24 cellular contexts compared by ENCODE assay signal in genomic region chr9:97956365-97956764, GRCh38. TPM values are rescaled to one million over a fixed set of nuclear protein-coding genes. Genes with fewer than 3 reads are reported as not detected.
DNase-seq lines count a peak whose midpoint lies in the region; ATAC-seq, FAIRE-seq and TF ChIP-seq lines count a peak whose summit lies in the region.
"Had no signal": no experiment of that assay in that cellular context is flagged by ENCODE, and none has a peak within 500 bp of the region (broad histone marks: within the 10 kb centered on the region; RNA-seq: fewer than 3 reads in every experiment).

No MANE protein-coding gene starts in this region.

- CTCF ChIA-PET in A673 (lab: Charles Lee) (interaction anchor here (0.5 kb wide), 1 partner anchor 75 kb away, joined by 3 read pairs; no protein-coding TSS in a partner anchor), K562 (lab: Yijun Ruan, JAX; ENCODE audit: low intra/inter-chr PET ratio) (no interaction called here)

- POLR2A ChIA-PET in A673 (lab: Charles Lee; ENCODE audit: low non-redundant PET), result interaction anchor here (0.7 kb wide), 1 partner anchor 73 kb away, joined by 4 read pairs; no protein-coding TSS in a partner anchor
- POLR2A ChIA-PET in K562 (lab: Yijun Ruan, JAX), result interaction anchor here (0.8 to 0.9 kb wide), 2 partner anchors 27 to 37 kb away, joined by 3 to 5 read pairs; partner anchors contain the start of gene ANP32B

- DNase-seq in A673 (ENCODE audit: low spot score), result peak; percentile 29
- peak in 1 of 4 experiments; percentile 24 for DNase-seq in K562 (ENCODE audit: extremely low read depth in 1 of 4, low spot score in 3 of 4)
- no peak for DNase-seq in spleen
- DNase-seq: Caco-2; CD4-positive, CD25-positive, alpha-beta regulatory T cell; CD8-positive, alpha-beta T cell; DMS153; DND-41; EL; GDM1; GM23248; H7; HCEC 1CT had no signal

- TF ChIP-seq POLR2A in K562 (conservative IDR thresholded peaks at IDR 0.05) (no peak), spleen (IDR thresholded peaks at IDR 0.05) (no peak)

- BruUV-seq in A673 (replicated peaks; lab: Mats Ljungman, UMichigan), result no TSS peak
- BruUV-seq in K562 (replicated peaks; lab: Mats Ljungman, UMichigan), result no TSS peak

- no peak for TF ChIP-seq EP300 in K562 (IDR thresholded peaks at IDR 0.05; ENCODE audit: low read length)

- no peaks in the 10 kb centered on the region for H3K9me3 ChIP-seq in A673 (ENCODE audit: low read depth, low read length, poor library complexity, severe bottlenecking)
- no peaks in the 10 kb centered on the region for H3K9me3 ChIP-seq in DOHH2 (ENCODE audit: control insufficient read depth, insufficient read depth, low read length)
- no peaks in the 10 kb centered on the region for H3K9me3 ChIP-seq in K562 (replicated peaks; ENCODE audit: control insufficient read depth, insufficient read depth, low read depth, low read length)
- no peaks in the 10 kb centered on the region for H3K9me3 ChIP-seq in spleen
- H3K9me3 ChIP-seq: BLaER1, Caco-2 had no signal

- H3K4me2 ChIP-seq in DOHH2 (ENCODE audit: low read length) (peak overlapping the region; percentile 35), K562 (ENCODE audit: insufficient read depth, low read length) (no peak overlapping the region)
- H3K4me2 ChIP-seq: BLaER1 had no signal

- H4K20me1 ChIP-seq in DOHH2 (ENCODE audit: control insufficient read depth, insufficient read depth, low read depth, low read length) (no peaks in the 10 kb centered on the region), K562 (replicated peaks; ENCODE audit: control insufficient read depth, insufficient read depth, low read length) (no peaks in the 10 kb centered on the region)
- H4K20me1 ChIP-seq: BLaER1 had no signal

- H3K27me3 ChIP-seq in A673 (replicated peaks; ENCODE audit: insufficient read depth, low read depth, low read length, poor library complexity), result peaks cover 21% of the 10 kb centered on the region
- H3K27me3 ChIP-seq in DOHH2 (ENCODE audit: control insufficient read depth, low read length), result no peaks in the 10 kb centered on the region
- no peaks in the 10 kb centered on the region for H3K27me3 ChIP-seq in K562 (ENCODE audit: control insufficient read depth in 2 of 2, insufficient read depth in 2 of 2, low read length in 2 of 2)
- H3K27me3 ChIP-seq in spleen (replicated peaks in 1 of 7), result peaks cover 0 to 10% (median 0%) of the 10 kb centered on the region in 7 donors
- H3K27me3 ChIP-seq: BLaER1 had no signal

- intact Hi-C loops in A673 (cut with micrococcal nuclease; ENCODE audit: unreplicated experiment), result no loop called here
- intact Hi-C loops in K562 (cut with micrococcal nuclease), result no loop called here
- intact Hi-C loops in spleen (cut with DNase I; ENCODE audit: low total_unique reads), result no loop called here

- H3K4me1 ChIP-seq in A673 (ENCODE audit: insufficient read depth, low read length, poor library complexity, severe bottlenecking) (no peaks in the 10 kb centered on the region), DOHH2 (ENCODE audit: control insufficient read depth, low read length) (peaks cover 27% of the 10 kb centered on the region), K562 (replicated peaks in 1 of 2; ENCODE audit: control insufficient read depth in 2 of 2, insufficient read depth in 2 of 2, low read length in 2 of 2) (peaks cover 33 to 51% of the 10 kb centered on the region in 2 experiments), spleen (no peaks in the 10 kb centered on the region)
- H3K4me1 ChIP-seq: BLaER1, Caco-2 had no signal

- no peaks in the 10 kb centered on the region for H3K9me1 ChIP-seq in K562 (ENCODE audit: control insufficient read depth, insufficient read depth, low read length)

- no peak overlapping the region for H3K9ac ChIP-seq in K562 (ENCODE audit: insufficient read depth in 1 of 2, low read depth in 2 of 2, low read length in 2 of 2)
- H3K9ac ChIP-seq: BLaER1, GM23248 had no signal

- peaks cover 8% of the 10 kb centered on the region; the same call in 1 of the 2 replicates for H3F3A ChIP-seq in DOHH2 (ENCODE audit: control insufficient read depth, insufficient read depth)

- H2AFZ ChIP-seq in K562 (ENCODE audit: low read depth, low read length), result peak overlapping the region; percentile 35; the same call in 1 of the 2 replicates
- H2AFZ ChIP-seq: GM23248 had no signal

- H3K4me3 ChIP-seq in A673 (ENCODE audit: low read depth, low read length, poor library complexity, severe bottlenecking) (no peak overlapping the region), DOHH2 (ENCODE audit: low read length) (no peak overlapping the region), K562 (no peak overlapping the region), spleen (no peak overlapping the region)
- H3K4me3 ChIP-seq: BLaER1, GM12878, GM23248 had no signal

- H3K27ac ChIP-seq in A673 (ENCODE audit: low read depth, low read length, poor library complexity, severe bottlenecking), result no peak overlapping the region
- no peak overlapping the region for H3K27ac ChIP-seq in DOHH2 (ENCODE audit: low read depth, low read length)
- H3K27ac ChIP-seq in K562 (ENCODE audit: extremely low read depth, low read depth, low read length), result no peak overlapping the region; the same call in 2 of the 3 replicates
- H3K27ac ChIP-seq in spleen, result no peak overlapping the region
- H3K27ac ChIP-seq: BLaER1, C4-2B, GM23248 had no signal

- ATAC-seq in K562 (no peak), GM21717 (IDR thresholded peaks at IDR 0.05; ENCODE audit: unreplicated experiment) (no peak), HG03342 (IDR thresholded peaks at IDR 0.05; ENCODE audit: unreplicated experiment) (no peak)
- ATAC-seq: CD8-positive, alpha-beta T cell; GM12878 had no signal

- H3K36me3 ChIP-seq in A673 (ENCODE audit: insufficient read depth, low read length, poor library complexity, severe bottlenecking) (no peaks in the 10 kb centered on the region), DOHH2 (ENCODE audit: control insufficient read depth, low read length) (no peaks in the 10 kb centered on the region), K562 (ENCODE audit: control insufficient read depth, insufficient read depth, low read length) (no peaks in the 10 kb centered on the region; the same call in 2 of the 3 replicates), spleen (no peaks in the 10 kb centered on the region)
- H3K36me3 ChIP-seq: BLaER1 had no signal

- H3K79me2 ChIP-seq in DOHH2 (ENCODE audit: control insufficient read depth, low read length), result no peaks in the 10 kb centered on the region
- H3K79me2 ChIP-seq in K562 (ENCODE audit: control insufficient read depth, insufficient read depth, low read length), result peaks cover 21% of the 10 kb centered on the region; the same call in 2 of the 3 replicates

- TF ChIP-seq RAD21 in K562 (CRISPR knock-in tag; conservative IDR thresholded peaks at IDR 0.05 in 1 of 2, IDR thresholded peaks at IDR 0.05 in 1 of 2), result no peak

- TF ChIP-seq CTCF in A673 (conservative IDR thresholded peaks at IDR 0.05; ENCODE audit: low read depth, low read length) (no peak), DOHH2 (IDR thresholded peaks at IDR 0.05; ENCODE audit: low read depth, low read length, poor library complexity, severe bottlenecking) (no peak), K562 (IDR thresholded peaks at IDR 0.05 in 2 of 3, conservative IDR thresholded peaks at IDR 0.05 in 1 of 3; ENCODE audit: insufficient read depth in 2 of 3, low read depth in 1 of 3, low read length in 3 of 3) (no peak), spleen (IDR thresholded peaks at IDR 0.05 in 8 of 11, conservative IDR thresholded peaks at IDR 0.05 in 3 of 11) (no peak)

- FAIRE-seq in K562 (lab: Jason Lieb, UNC), result no peak
- FAIRE-seq: GM12878, GM18507, H1 had no signal

- H3K9me2 ChIP-seq in DOHH2 (replicated peaks; ENCODE audit: control insufficient read depth, low read length), result no peaks in the 10 kb centered on the region

- in situ Hi-C loops in K562 (cut with MboI), result no loop called here

RNA-seq across cellular contexts. Expression of gene HEMGN, which starts 18.4 kb away (rescaled TPM):
- total RNA-seq in A673 (2021) (not detected in 2 replicates), K562 (2014; rRNA removed) (107 and 116 TPM in 2 replicates), K562 (2014; rRNA removed; fragmentation: Illumina TruSeq; extraction: Trizol) (182 and 209 TPM in 2 replicates), K562 (2015; rRNA removed; fragmentation: Illumina TruSeq; extraction: Trizol) (54.3 and 56.3 TPM in 2 replicates), K562 (2021) (101 and 104 TPM in 2 replicates), spleen (10 to 100 TPM in 1 of 7 donors, 1 to 10 TPM in 5, under 1 TPM in 1; 0.76 to 26.6 (median 4.7) TPM)
- total RNA-seq in K562 (2011; cell fraction: chromatin; rRNA removed; ENCODE audit: low replicate concordance), result 11.3 and 87.8 TPM in 2 replicates
- 10.7 and 21.2 TPM in 2 replicates for total RNA-seq in K562 (2011; cell fraction: nucleolus; rRNA removed)
- total RNA-seq in K562 (2011; cell fraction: nucleoplasm; rRNA removed), result 28.6 and 33.8 TPM in 2 replicates
- polyA plus RNA-seq in K562 (2011; rRNA removed) (104 and 197 TPM in 2 replicates), K562 (2014; fragmentation: Illumina TruSeq; extraction: Trizol) (183 and 258 TPM in 2 replicates), K562 (2014; fragmentation: Nextera tagmentation; extraction: Ambion mirVana) (100 to 1,000 TPM; 110 to 156 TPM), K562 (2014; rRNA removed) (124 and 137 TPM in 2 replicates), spleen (under 1 TPM; 0.13 to 0.64 (median 0.32) TPM)
- polyA plus RNA-seq in K562 (2011; cell fraction: cytosol; rRNA removed), result 25.0 and 35.1 TPM in 2 replicates
- 20.7 and 23.5 TPM in 2 replicates for polyA plus RNA-seq in K562 (2011; cell fraction: nucleus; rRNA removed)
- 22.3 and 42.9 TPM in 2 replicates for polyA plus RNA-seq in K562 (2012)
- 106 and 117 TPM in 2 replicates for polyA minus RNA-seq in K562 (2011; rRNA and poly(A)+ RNA removed)
- 22.3 and 41.9 TPM in 2 replicates for polyA minus RNA-seq in K562 (2011; cell fraction: cytosol; rRNA and poly(A)+ RNA removed)
- 10.1 and 16.6 TPM in 2 replicates for polyA minus RNA-seq in K562 (2011; cell fraction: nucleus; rRNA and poly(A)+ RNA removed)
- total RNA-seq: A172, B cell, Caco-2, GM23248, H1, H7 had no signal
- polyA plus RNA-seq: AG04450, GM23248, H1 had no signal

RNA-seq across cellular contexts. Expression of gene ANP32B, which starts 26.8 kb away (rescaled TPM):
- 237 and 246 TPM in 2 replicates for total RNA-seq in A673 (2021)
- 103 and 181 TPM in 2 replicates for total RNA-seq in K562 (2011; cell fraction: chromatin; rRNA removed; ENCODE audit: low replicate concordance)
- total RNA-seq in K562 (2011; cell fraction: nucleolus; rRNA removed), result 53.9 and 79.2 TPM in 2 replicates
- 96.2 and 106 TPM in 2 replicates for total RNA-seq in K562 (2011; cell fraction: nucleoplasm; rRNA removed)
- total RNA-seq in K562 (2014; rRNA removed), result 90.3 and 90.7 TPM in 2 replicates
- total RNA-seq in K562 (2014; rRNA removed; fragmentation: Illumina TruSeq; extraction: Trizol), result 80.3 and 96.1 TPM in 2 replicates
- 68.9 and 78.4 TPM in 2 replicates for total RNA-seq in K562 (2015; rRNA removed; fragmentation: Illumina TruSeq; extraction: Trizol)
- 384 and 454 TPM in 2 replicates for total RNA-seq in K562 (2021)
- 135 and 147 TPM in 2 replicates for polyA plus RNA-seq in K562 (2011; rRNA removed)
- 19.4 and 46.5 TPM in 2 replicates for polyA plus RNA-seq in K562 (2011; cell fraction: cytosol; rRNA removed)
- polyA plus RNA-seq in K562 (2011; cell fraction: nucleus; rRNA removed), result 41.5 and 53.7 TPM in 2 replicates
- polyA plus RNA-seq in K562 (2012), result 595 and 725 TPM in 2 replicates
- 711 and 815 TPM in 2 replicates for polyA plus RNA-seq in K562 (2014; fragmentation: Illumina TruSeq; extraction: Trizol)
- 100 to 1,000 TPM in 1 of 2 experiments, 10 to 100 TPM in 1; 87.2 to 141 TPM for polyA plus RNA-seq in K562 (2014; fragmentation: Nextera tagmentation; extraction: Ambion mirVana)
- polyA plus RNA-seq in K562 (2014; rRNA removed), result 331 and 380 TPM in 2 replicates
- polyA minus RNA-seq in K562 (2011; rRNA and poly(A)+ RNA removed), result 117 and 146 TPM in 2 replicates
- polyA minus RNA-seq in K562 (2011; cell fraction: cytosol; rRNA and poly(A)+ RNA removed), result 105 and 106 TPM in 2 replicates
- polyA minus RNA-seq in K562 (2011; cell fraction: nucleus; rRNA and poly(A)+ RNA removed), result 31.2 and 52.8 TPM in 2 replicates
- total RNA-seq in spleen, result 100 to 1,000 TPM in 3 of 7 donors, 10 to 100 TPM in 4; 39.1 to 120 (median 98.3) TPM
- polyA plus RNA-seq in spleen, result 100 to 1,000 TPM; 115 to 156 (median 152) TPM

RNA-seq across cellular contexts. Expression of gene TRMO, which starts 34.1 kb away (rescaled TPM):
- total RNA-seq in A673 (2021) (8.9 and 10.3 TPM in 2 replicates), K562 (2014; rRNA removed) (16.2 and 16.7 TPM in 2 replicates), K562 (2014; rRNA removed; fragmentation: Illumina TruSeq; extraction: Trizol) (16.2 and 18.4 TPM in 2 replicates), K562 (2015; rRNA removed; fragmentation: Illumina TruSeq; extraction: Trizol) (22.4 and 22.9 TPM in 2 replicates), K562 (2021) (12.2 and 12.5 TPM in 2 replicates), spleen (10 to 100 TPM; 16.8 to 58.6 (median 28.3) TPM)
- total RNA-seq in K562 (2011; cell fraction: chromatin; rRNA removed; ENCODE audit: low replicate concordance), result 9.3 and 20.1 TPM in 2 replicates
- 6.6 and 6.7 TPM in 2 replicates for total RNA-seq in K562 (2011; cell fraction: nucleolus; rRNA removed)
- total RNA-seq in K562 (2011; cell fraction: nucleoplasm; rRNA removed), result 8.8 and 9.2 TPM in 2 replicates
- polyA plus RNA-seq in K562 (2011; rRNA removed) (14.2 and 16.3 TPM in 2 replicates), K562 (2014; fragmentation: Illumina TruSeq; extraction: Trizol) (17.2 and 20.0 TPM in 2 replicates), K562 (2014; fragmentation: Nextera tagmentation; extraction: Ambion mirVana) (10 to 100 TPM in 1 of 2 experiments, 1 to 10 TPM in 1; 5.6 to 12.8 TPM), K562 (2014; rRNA removed) (17.2 and 18.4 TPM in 2 replicates), spleen (10 to 100 TPM; 11.2 to 13.0 (median 12.5) TPM)
- 8.2 and 12.4 TPM in 2 replicates for polyA plus RNA-seq in K562 (2011; cell fraction: cytosol; rRNA removed)
- polyA plus RNA-seq in K562 (2011; cell fraction: nucleus; rRNA removed), result 10.3 and 14.4 TPM in 2 replicates
- 8.9 and 10.4 TPM in 2 replicates for polyA plus RNA-seq in K562 (2012)
- polyA minus RNA-seq in K562 (2011; rRNA and poly(A)+ RNA removed), result 23.2 and 23.8 TPM in 2 replicates
- polyA minus RNA-seq in K562 (2011; cell fraction: cytosol; rRNA and poly(A)+ RNA removed), result 5.8 and 8.6 TPM in 2 replicates
- 5.1 and 8.1 TPM in 2 replicates for polyA minus RNA-seq in K562 (2011; cell fraction: nucleus; rRNA and poly(A)+ RNA removed)
